14 cellular contexts compared by ENCODE assay signal in genomic region chr18:62372156-62372555, GRCh38.
A peak's percentile ranks its signal among the peaks of the same experiment; 100 is the strongest.
DNase-seq lines count a peak whose midpoint lies in the region; ATAC-seq and TF ChIP-seq lines count a peak whose summit lies in the region.
"Had no signal": no experiment of that assay in that cellular context is flagged by ENCODE, and none has a peak within 500 bp of the region (broad histone marks: within the 10 kb centered on the region; RNA-seq: fewer than 3 reads in every experiment).

No MANE protein-coding gene starts in this region.

- H3K4me3 Mint-ChIP-seq in stimulated activated memory B cell treated with anti-CD40 and anti-IgM and Interleukin-4, amounts not matched to agents 10 μg/mL and 1 μg/mL and 100 μg/mL, for 72 hours: no peak overlapping the region
- H3K4me3 Mint-ChIP-seq: T-cell had no signal

- H3K27ac Mint-ChIP-seq in stimulated activated memory B cell treated with anti-CD40 and anti-IgM and Interleukin-4, amounts not matched to agents 10 μg/mL and 1 μg/mL and 100 μg/mL, for 72 hours: no peak overlapping the region
- H3K27ac Mint-ChIP-seq: T-cell had no signal

- TF ChIP-seq CTCF in GM13977 (IDR thresholded peaks at IDR 0.05; ENCODE audit: extremely low read depth, insufficient read depth, missing control alignments): no peak

- in situ Hi-C loops in GM13977 (cut with MboI; ENCODE audit: low pct_unique_long_range_greater_than_20kb, low sequenced_read_pairs, unreplicated experiment): no loop called here

- peak; percentile 47 for ATAC-seq in HG02885 (IDR thresholded peaks at IDR 0.05; ENCODE audit: poor library complexity, unreplicated experiment)
- peak; percentile 63 for ATAC-seq in stimulated activated memory B cell treated with anti-CD40 and anti-IgM and Interleukin-4, amounts not matched to agents 10 μg/mL and 1 μg/mL and 100 μg/mL, for 72 hours
- ATAC-seq: stimulated activated naive CD8-positive, alpha-beta T cell treated with anti-CD3 and anti-CD28 coated beads, Interleukin-15, Interleukin-2, amounts not matched to agents 100 U/mL and 50 U/mL, for 24 hours; T-cell had no signal

- peaks cover 9% of the 10 kb centered on the region for H3K27me3 Mint-ChIP-seq in stimulated activated memory B cell treated with anti-CD40 and anti-IgM and Interleukin-4, amounts not matched to agents 10 μg/mL and 1 μg/mL and 100 μg/mL, for 72 hours
- H3K27me3 Mint-ChIP-seq: T-cell had no signal

- H3K36me3 Mint-ChIP-seq in stimulated activated memory B cell treated with anti-CD40 and anti-IgM and Interleukin-4, amounts not matched to agents 10 μg/mL and 1 μg/mL and 100 μg/mL, for 72 hours: no peaks in the 10 kb centered on the region
- H3K36me3 Mint-ChIP-seq: T-cell had no signal

- H3K9me3 Mint-ChIP-seq in stimulated activated memory B cell treated with anti-CD40 and anti-IgM and Interleukin-4, amounts not matched to agents 10 μg/mL and 1 μg/mL and 100 μg/mL, for 72 hours: no peaks in the 10 kb centered on the region
- H3K9me3 Mint-ChIP-seq: T-cell had no signal

- DNase-seq in NCI-H510A treated with DMSO at 0.1 percent for 48 hours (lab: John Stamatoyannopoulos, UW) (peak; percentile 22), NCI-H510A (lab: John Stamatoyannopoulos, UW) (no peak), NCI-H146 (lab: John Stamatoyannopoulos, UW) (peak; percentile 65), GM13977 (ENCODE audit: low spot score) (no peak), CD1c-positive myeloid dendritic cell (ENCODE audit: extremely low spot score) (no peak)
- no peak for DNase-seq in activated naive CD4-positive, alpha-beta T cell (lab: John Stamatoyannopoulos, UW)
- DNase-seq: activated CD8-positive, alpha-beta memory T cell treated with anti-CD3 and anti-CD28 coated beads, Interleukin-2, amount 50 U/mL, for 48 hours; cerebellar nuclear complex; foreskin fibroblast; mammary epithelial cell; stimulated activated naive CD8-positive, alpha-beta T cell treated with anti-CD3 and anti-CD28 coated beads, Interleukin-15, Interleukin-2, amounts not matched to agents 100 U/mL and 50 U/mL, for 24 hours; T-cell had no signal

- H3K4me1 Mint-ChIP-seq in stimulated activated memory B cell treated with anti-CD40 and anti-IgM and Interleukin-4, amounts not matched to agents 10 μg/mL and 1 μg/mL and 100 μg/mL, for 72 hours: peaks cover 10% of the 10 kb centered on the region
- H3K4me1 Mint-ChIP-seq: T-cell had no signal

Comparison
In these comparisons a context has a peak if more than half of its experiments do, and no peak if none do; other contexts are left out.
1. DNase-seq: peak in NCI-H510A treated with DMSO at 0.1 percent for 48 hours (single experiment) and NCI-H146 (single experiment); none in NCI-H510A (single experiment), GM13977 (single experiment), activated naive CD4-positive, alpha-beta T cell (0 of 4) and CD1c-positive myeloid dendritic cell (single experiment).